ENCODE assay signal across 7 cellular contexts in genomic region chr17:40415390-40415789, GRCh38. TPM values are rescaled to one million over a fixed set of nuclear protein-coding genes. Genes with fewer than 3 reads are reported as not detected.
A peak's percentile ranks its signal among the peaks of the same experiment; 100 is the strongest.
DNase-seq lines count a peak whose midpoint lies in the region; FAIRE-seq and TF ChIP-seq lines count a peak whose summit lies in the region.

No MANE protein-coding gene starts in this region.

- H3K36me3 ChIP-seq in SJSA1, result peaks cover 73% of the 10 kb centered on the region

- no peak for FAIRE-seq in D721Med (lab: Jason Lieb, UNC)

- H3K4me3 ChIP-seq in SJSA1, result peak overlapping the region; percentile 10
- H3K4me3 ChIP-seq in fibroblast of mammary gland (ENCODE audit: control insufficient read depth, low read depth, low read length), result peak overlapping the region; percentile 98
- no peak overlapping the region for H3K4me3 ChIP-seq in skeletal muscle cell (ENCODE audit: low read depth, low read length)

- peaks cover 19% of the 10 kb centered on the region for H3K4me1 ChIP-seq in SJSA1 (replicated peaks)

- peak overlapping the region; percentile 55 for H3K27ac ChIP-seq in SJSA1

- TF ChIP-seq CTCF in D721Med (IDR thresholded peaks at IDR 0.05; ENCODE audit: insufficient read depth, missing control alignments), result peak; percentile 68
- peak; percentile 69 for TF ChIP-seq CTCF in fibroblast of mammary gland (conservative IDR thresholded peaks at IDR 0.05; ENCODE audit: control insufficient read depth, insufficient read depth, low read depth, low read length)

- H3K27me3 ChIP-seq in SJSA1 (replicated peaks), result no peaks in the 10 kb centered on the region; the same call in 1 of the 2 replicates

- no peaks in the 10 kb centered on the region for H3K9me3 ChIP-seq in SJSA1 (replicated peaks)

- no peak for DNase-seq in D721Med (ENCODE audit: insufficient read length, low spot score)
- peak; percentile 26 for DNase-seq in HPDE6-E6E7 (ENCODE audit: extremely low spot score)
- peak in 1 of 2 experiments; percentile 44 for DNase-seq in SJSA1 (ENCODE audit: low read depth in 1 of 2, low spot score in 2 of 2)
- peak; percentile 68 for DNase-seq in fibroblast of mammary gland (ENCODE audit: low read depth)
- DNase-seq in skeletal muscle cell (ENCODE audit: low read depth), result peak; percentile 10
- no peak for DNase-seq in activated CD4-positive, alpha-beta T cell treated with anti-CD3 and anti-CD28 coated beads for 1 hour
- DNase-seq in H4 (ENCODE audit: low spot score), result no peak

RNA-seq across cellular contexts. Expression of gene TOP2A, which starts 2.3 kb away (rescaled TPM):
- total RNA-seq in SJSA1 (2014; rRNA removed; shearing (Covaris generic)), result 264 and 389 TPM in 2 replicates
- 194 and 219 TPM in 2 replicates for total RNA-seq in H4 (2014; rRNA removed; shearing (Covaris generic))

RNA-seq across cellular contexts. Expression of gene IGFBP4, which starts 27.9 kb away (rescaled TPM):
- total RNA-seq in SJSA1 (2014; rRNA removed; shearing (Covaris generic)), result 19.2 and 22.5 TPM in 2 replicates
- total RNA-seq in H4 (2014; rRNA removed; shearing (Covaris generic)), result 6.2 and 7.2 TPM in 2 replicates

RNA-seq across cellular contexts. Expression of gene GJD3, which starts 50.9 kb away (rescaled TPM):
- total RNA-seq in SJSA1 (2014; rRNA removed; shearing (Covaris generic)), result not detected in 2 replicates
- not detected in 2 replicates for total RNA-seq in H4 (2014; rRNA removed; shearing (Covaris generic))

Comparison
In these comparisons a context has a peak if more than half of its experiments do, and no peak if none do; other contexts are left out.
1. DNase-seq: peak in HPDE6-E6E7 (single experiment), fibroblast of mammary gland (single experiment) and skeletal muscle cell (single experiment); none in D721Med (single experiment), activated CD4-positive, alpha-beta T cell treated with anti-CD3 and anti-CD28 coated beads for 1 hour (single experiment) and H4 (single experiment).